14 cellular contexts compared by ENCODE assay signal in the genomic region with DNA sequence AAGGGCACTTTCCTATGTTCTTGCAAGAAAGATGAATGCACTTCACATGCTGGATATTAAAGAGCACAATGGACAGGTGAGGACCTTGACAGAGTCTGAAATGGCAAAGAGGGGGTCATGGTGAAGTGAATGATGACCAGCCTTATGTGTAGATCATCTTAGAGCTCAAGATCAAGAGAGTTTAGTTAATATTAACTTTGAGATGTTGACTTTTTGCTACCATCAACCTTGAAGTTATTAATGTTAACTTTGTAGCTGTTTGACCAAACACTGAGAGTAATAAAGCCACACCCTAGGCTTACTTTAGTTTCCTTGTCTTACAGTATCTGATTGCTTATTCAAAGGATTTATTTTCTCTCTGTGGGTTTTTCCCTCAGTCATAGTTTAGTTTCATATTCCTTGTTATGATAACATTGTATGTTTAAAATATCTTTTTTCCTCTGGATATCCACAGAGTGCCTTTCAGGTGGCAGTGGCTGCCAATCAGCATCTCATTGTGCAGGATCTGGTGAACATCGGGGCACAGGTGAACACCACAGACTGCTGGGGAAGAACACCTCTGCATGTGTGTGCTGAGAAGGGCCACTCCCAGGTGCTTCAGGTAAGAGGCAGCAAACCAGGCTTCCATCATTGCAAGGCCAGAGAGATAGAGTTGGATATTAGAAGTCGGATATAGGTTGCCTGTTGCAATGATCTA. TPM values are rescaled to one million over a fixed set of nuclear protein-coding genes. Genes with fewer than 3 reads are reported as not detected.
DNase-seq lines count a peak whose midpoint lies in the region; ATAC-seq and TF ChIP-seq lines count a peak whose summit lies in the region.
"Had no signal": no experiment of that assay in that cellular context is flagged by ENCODE, and none has a peak within 500 bp of the region (broad histone marks: within the 10 kb centered on the region; RNA-seq: fewer than 3 reads in every experiment).

No MANE protein-coding gene starts in this region.

- 75% methylated on average over 2 of the region's 2 CpGs for WGBS in hepatocyte (ENCODE audit: low lambda C conversion rate, missing lambda C conversion rate)

- H3K9me3 ChIP-seq in hepatocyte (ENCODE audit: low read depth), result no peaks in the 10 kb centered on the region

- H2AFZ ChIP-seq in hepatocyte, result no peak overlapping the region
- H2AFZ ChIP-seq: parathyroid adenoma had no signal

- H3K79me2 ChIP-seq in hepatocyte, result peaks cover 64% of the 10 kb centered on the region

- H3K27ac ChIP-seq in hepatocyte, result peak overlapping the region; percentile 99
- H3K27ac ChIP-seq: parathyroid adenoma had no signal

- POLR2A ChIA-PET in activated B cell treated with CpG ODN at 0.5 μM for 24 hours (lab: Charles Lee), result interaction anchor here (1.0 to 4.9 kb wide), 9 partner anchors 9 to 371 kb away, joined by 3 to 84 read pairs (median 6); no protein-coding TSS in a partner anchor

- no peak for ATAC-seq in activated B cell treated with CpG ODN at 0.5 μM for 24 hours (ENCODE audit: low read depth)
- no peak for ATAC-seq in stimulated activated naive B cell treated with anti-CD40 and anti-IgM and Interleukin-4, amounts not matched to agents 10 μg/mL and 1 μg/mL and 100 μg/mL, for 72 hours (replicated peaks)

- H3K27ac Mint-ChIP-seq in activated CD4-positive, alpha-beta T cell treated with anti-CD3 and anti-CD28 coated beads, Interleukin-2, amount 10 ng/mL, durations not matched to agents 24 days and 14 days, result peak overlapping the region; percentile 54
- peak overlapping the region; percentile 59 for H3K27ac Mint-ChIP-seq in activated B cell treated with CpG ODN at 0.5 μM for 24 hours
- peak overlapping the region; percentile 78 for H3K27ac Mint-ChIP-seq in stimulated activated naive B cell treated with anti-CD40 and anti-IgM and Interleukin-4, amounts not matched to agents 10 μg/mL and 1 μg/mL and 100 μg/mL, for 72 hours

- H3K27me3 ChIP-seq in hepatocyte, result no peaks in the 10 kb centered on the region

- H3K4me1 Mint-ChIP-seq in activated CD4-positive, alpha-beta T cell treated with anti-CD3 and anti-CD28 coated beads, Interleukin-2, amount 10 ng/mL, durations not matched to agents 24 days and 14 days, result peaks cover 67% of the 10 kb centered on the region
- peaks cover 80% of the 10 kb centered on the region for H3K4me1 Mint-ChIP-seq in activated B cell treated with CpG ODN at 0.5 μM for 24 hours
- H3K4me1 Mint-ChIP-seq in stimulated activated naive B cell treated with anti-CD40 and anti-IgM and Interleukin-4, amounts not matched to agents 10 μg/mL and 1 μg/mL and 100 μg/mL, for 72 hours, result peaks cover 41 to 81% of the 10 kb centered on the region in 2 donors

- H3K9me2 ChIP-seq in hepatocyte (replicated peaks; ENCODE audit: insufficient read depth), result no peaks in the 10 kb centered on the region

- DNase-seq in activated CD4-positive, alpha-beta T cell treated with anti-CD3 and anti-CD28 coated beads, Interleukin-2, amount 10 ng/mL, durations not matched to agents 24 days and 14 days, result peak; percentile 59
- no peak for DNase-seq in activated CD4-positive, alpha-beta T cell treated with anti-CD3 and anti-CD28 coated beads, Interleukin-2, amount 50 U/mL, for 4 hours
- no peak for DNase-seq in activated B cell treated with CpG ODN at 0.5 μM for 24 hours
- no peak for DNase-seq in hepatocyte (ENCODE audit: low spot score)
- no peak for DNase-seq in stimulated activated naive B cell treated with anti-CD40 and anti-IgM and Interleukin-4, amounts not matched to agents 10 μg/mL and 1 μg/mL and 100 μg/mL, for 72 hours
- no peak for DNase-seq in NCI-H226
- no peak for DNase-seq in HUDEP-2 (lab: John Stamatoyannopoulos, UW; ENCODE audit: unreplicated experiment in 76 of 76)
- no peak for DNase-seq in activated effector memory CD4-positive, alpha-beta T cell treated with anti-CD3 and anti-CD28 coated beads, Interleukin-2, amount 50 U/mL, for 16 hours
- DNase-seq: ACHN; activated gamma-delta T cell; KG1; NCI-H2029; stimulated activated CD4-positive, alpha-beta T cell treated with anti-CD3 and anti-CD28 coated beads, Interleukin-2, amount 100 ng/mL, for 48 hours had no signal

- CTCF ChIA-PET in activated B cell treated with CpG ODN at 0.5 μM for 24 hours (lab: Charles Lee), result interaction anchor here (2.1 kb wide), 1 partner anchor 370 kb away, joined by 4 read pairs; no protein-coding TSS in a partner anchor

- H3K27me3 Mint-ChIP-seq in activated CD4-positive, alpha-beta T cell treated with anti-CD3 and anti-CD28 coated beads, Interleukin-2, amount 10 ng/mL, durations not matched to agents 24 days and 14 days, result no peaks in the 10 kb centered on the region
- H3K27me3 Mint-ChIP-seq in activated B cell treated with CpG ODN at 0.5 μM for 24 hours, result no peaks in the 10 kb centered on the region
- no peaks in the 10 kb centered on the region for H3K27me3 Mint-ChIP-seq in stimulated activated naive B cell treated with anti-CD40 and anti-IgM and Interleukin-4, amounts not matched to agents 10 μg/mL and 1 μg/mL and 100 μg/mL, for 72 hours

- H3K4me2 ChIP-seq in hepatocyte, result peak overlapping the region; percentile 74

- H3K9me3 Mint-ChIP-seq in activated CD4-positive, alpha-beta T cell treated with anti-CD3 and anti-CD28 coated beads, Interleukin-2, amount 10 ng/mL, durations not matched to agents 24 days and 14 days, result peaks cover 4% of the 10 kb centered on the region
- H3K9me3 Mint-ChIP-seq in activated B cell treated with CpG ODN at 0.5 μM for 24 hours, result no peaks in the 10 kb centered on the region
- peaks cover 0 to 1% of the 10 kb centered on the region in 2 donors for H3K9me3 Mint-ChIP-seq in stimulated activated naive B cell treated with anti-CD40 and anti-IgM and Interleukin-4, amounts not matched to agents 10 μg/mL and 1 μg/mL and 100 μg/mL, for 72 hours

- intact Hi-C loops in activated CD4-positive, alpha-beta T cell treated with anti-CD3 and anti-CD28 coated beads, Interleukin-2, amount 10 ng/mL, durations not matched to agents 24 days and 14 days (cut with micrococcal nuclease), result loop anchor here (5.0 kb wide), 2 partner anchors 68 to 308 kb away; no protein-coding TSS in a partner anchor
- intact Hi-C loops in activated B cell treated with CpG ODN at 0.5 μM for 24 hours (cut with micrococcal nuclease), result loop anchor here (5.0 kb wide), 1 partner anchor 278 kb away; no protein-coding TSS in a partner anchor

- H3K36me3 Mint-ChIP-seq in activated CD4-positive, alpha-beta T cell treated with anti-CD3 and anti-CD28 coated beads, Interleukin-2, amount 10 ng/mL, durations not matched to agents 24 days and 14 days (ENCODE audit: low read depth), result peaks cover 92% of the 10 kb centered on the region
- peaks cover 99% of the 10 kb centered on the region for H3K36me3 Mint-ChIP-seq in activated B cell treated with CpG ODN at 0.5 μM for 24 hours (ENCODE audit: low read depth)
- peaks cover 84 to 87% of the 10 kb centered on the region in 2 donors for H3K36me3 Mint-ChIP-seq in stimulated activated naive B cell treated with anti-CD40 and anti-IgM and Interleukin-4, amounts not matched to agents 10 μg/mL and 1 μg/mL and 100 μg/mL, for 72 hours

- H3K4me1 ChIP-seq in hepatocyte (ENCODE audit: insufficient read depth), result peaks cover 12% of the 10 kb centered on the region
- H3K4me1 ChIP-seq: parathyroid adenoma had no signal

- H3K36me3 ChIP-seq in hepatocyte (replicated peaks; ENCODE audit: insufficient read depth, low read depth), result peaks cover 9% of the 10 kb centered on the region

- H4K20me1 ChIP-seq in hepatocyte (ENCODE audit: insufficient read depth, poor library complexity, severe bottlenecking), result peaks cover 62% of the 10 kb centered on the region

- TF ChIP-seq CTCF in activated B cell treated with CpG ODN at 0.5 μM for 24 hours (IDR thresholded peaks at IDR 0.05) (no peak), hepatocyte (IDR thresholded peaks at IDR 0.05; ENCODE audit: poor library complexity) (no peak)

- peak overlapping the region; percentile 45 for H3K4me3 Mint-ChIP-seq in activated CD4-positive, alpha-beta T cell treated with anti-CD3 and anti-CD28 coated beads, Interleukin-2, amount 10 ng/mL, durations not matched to agents 24 days and 14 days
- H3K4me3 Mint-ChIP-seq in activated B cell treated with CpG ODN at 0.5 μM for 24 hours, result peak overlapping the region; percentile 17
- H3K4me3 Mint-ChIP-seq in stimulated activated naive B cell treated with anti-CD40 and anti-IgM and Interleukin-4, amounts not matched to agents 10 μg/mL and 1 μg/mL and 100 μg/mL, for 72 hours, result peak overlapping the region; percentile 36 to 60

- no peak overlapping the region for H3K4me3 ChIP-seq in hepatocyte

RNA-seq across cellular contexts. Expression of a gene that starts 5.4 kb away (rescaled TPM):
- 57.2 and 59.2 TPM in 2 replicates for total RNA-seq in activated CD4-positive, alpha-beta T cell treated with anti-CD3 and anti-CD28 coated beads, Interleukin-2, amount 10 ng/mL, durations not matched to agents 24 days and 14 days
- 391 and 421 TPM in 2 replicates for total RNA-seq in activated B cell treated with CpG ODN at 0.5 μM for 24 hours
- total RNA-seq in hepatocyte, result 164 and 182 TPM in 2 replicates
- 160 and 192 TPM in 2 replicates for polyA plus RNA-seq in hepatocyte
